Comparison of ENCODE assay signal across 1 cellular context in the genomic region with DNA sequence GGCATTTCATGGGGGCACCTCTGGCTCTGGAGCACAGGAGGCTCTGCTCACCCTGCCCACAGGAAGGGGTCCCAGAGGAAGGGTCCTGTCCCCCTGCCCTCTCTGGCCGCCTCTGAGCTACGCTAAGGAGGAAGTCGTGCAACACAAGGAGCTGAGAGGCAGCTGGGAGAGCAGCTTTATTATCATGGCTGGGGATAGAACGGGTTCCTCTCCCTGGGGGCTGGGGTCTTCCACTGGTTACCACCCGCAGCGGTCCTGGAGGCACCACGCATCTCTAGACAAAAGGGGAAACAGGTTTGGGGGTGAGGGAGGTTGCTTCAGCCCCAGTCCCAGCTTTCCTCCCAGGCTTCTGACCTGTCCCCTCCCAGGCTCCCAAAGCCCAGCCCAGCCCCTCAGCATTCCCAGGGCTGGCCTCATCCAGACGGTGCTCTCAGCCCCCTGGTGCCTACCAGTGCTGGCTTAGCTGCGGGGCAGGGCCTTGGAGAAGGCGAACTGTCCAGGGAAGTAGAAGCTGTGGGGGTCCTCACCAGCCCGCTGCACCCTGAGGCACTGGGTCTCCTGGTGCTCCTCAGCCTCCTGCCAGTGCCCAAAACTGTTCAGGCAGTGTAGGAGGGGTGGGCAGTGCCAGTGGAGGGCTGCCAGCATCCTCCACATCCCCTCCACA.
TF ChIP-seq lines count a peak whose summit lies in the region.

No MANE protein-coding gene starts in this region.

TF ChIP-seq in H1, 55 proteins besides CTCF, POLR2A, EP300 and RAD21:
- no peak for TF ChIP-seq HDAC6 (IDR thresholded peaks at IDR 0.05; ENCODE audit: low read depth, low read length)
- TF ChIP-seq CREB1 (IDR thresholded peaks at IDR 0.05): no peak
- no peak for TF ChIP-seq CBX5 (IDR thresholded peaks at IDR 0.05; ENCODE audit: low read depth, low read length)
- no peak for TF ChIP-seq TEAD4 (IDR thresholded peaks at IDR 0.05; ENCODE audit: low read depth, low read length)
- TF ChIP-seq CHD2 (IDR thresholded peaks at IDR 0.05; ENCODE audit: low read length): no peak
- TF ChIP-seq TAF7 (optimal IDR thresholded peaks at IDR 0.05; ENCODE audit: borderline replicate concordance, low read depth, low read length): no peak
- TF ChIP-seq RXRA (IDR thresholded peaks at IDR 0.05; ENCODE audit: insufficient read depth, low read depth, low read length): no peak
- no peak for TF ChIP-seq ASH2L (IDR thresholded peaks at IDR 0.05; ENCODE audit: low read length)
- no peak for TF ChIP-seq GABPA (IDR thresholded peaks at IDR 0.05; ENCODE audit: borderline replicate concordance, insufficient read depth, low read length)
- TF ChIP-seq TAF1 (IDR thresholded peaks at IDR 0.05; ENCODE audit: low read depth, low read length): no peak
- TF ChIP-seq MAFK (IDR thresholded peaks at IDR 0.05; ENCODE audit: low read depth, low read length): no peak
- no peak for TF ChIP-seq CTBP2 (IDR thresholded peaks at IDR 0.05; ENCODE audit: borderline replicate concordance, insufficient read depth, insufficient read length, low read length)
- no peak for TF ChIP-seq FOSL1 (IDR thresholded peaks at IDR 0.05; ENCODE audit: insufficient read depth, low read depth, low read length)
- no peak for TF ChIP-seq BACH1 (IDR thresholded peaks at IDR 0.05; ENCODE audit: low read length)
- no peak for TF ChIP-seq SP4 (IDR thresholded peaks at IDR 0.05; ENCODE audit: low read length)
- no peak for TF ChIP-seq POU5F1 (IDR thresholded peaks at IDR 0.05; ENCODE audit: low read depth, low read length)
- TF ChIP-seq TBP (IDR thresholded peaks at IDR 0.05; ENCODE audit: low read depth, low read length): no peak
- TF ChIP-seq EZH2 (IDR thresholded peaks at IDR 0.05; ENCODE audit: low read depth, low read length, severe bottlenecking): no peak
